ENCODE assay signal across 18 cellular contexts in genomic region chr4:158891256-158891655, GRCh38.
DNase-seq lines count a peak whose midpoint lies in the region; ATAC-seq and TF ChIP-seq lines count a peak whose summit lies in the region.
"Had no signal": no experiment of that assay in that cellular context is flagged by ENCODE, and none has a peak within 500 bp of the region (broad histone marks: within the 10 kb centered on the region; RNA-seq: fewer than 3 reads in every experiment).

No MANE protein-coding gene starts in this region.

- peak overlapping the region; percentile 55 for H3K27ac ChIP-seq in VCaP
- peak overlapping the region in 1 of 3 donors; percentile 17 for H3K27ac ChIP-seq in right lobe of liver
- H3K27ac ChIP-seq: BLaER1, C4-2B, GM23248 had no signal

- DNase-seq in left lobe of liver (ENCODE audit: low spot score) (no peak), right lobe of liver (no peak), ACHN (no peak), posterior vena cava (ENCODE audit: low spot score) (no peak), NCI-H1092 (lab: John Stamatoyannopoulos, UW) (no peak)
- DNase-seq: CD4-positive, CD25-positive, alpha-beta regulatory T cell; CD8-positive, alpha-beta T cell; DMS153; DND-41; GDM1; GM23248; H7; HCEC 1CT had no signal

- WGBS in right lobe of liver (ENCODE audit: insufficient coverage, low coverage, low lambda C conversion rate, missing lambda C conversion rate): 32% methylated on average over 3 of the region's 3 CpGs

- peaks cover 0 to 8% (median 1%) of the 10 kb centered on the region in 4 donors for H3K36me3 ChIP-seq in right lobe of liver

- intact Hi-C loops in right lobe of liver (cut with DNase I): no loop called here
- intact Hi-C loops in posterior vena cava (cut with DNase I): loop anchor here in 1 of 2 donors (10.0 kb wide), 1 partner anchor 124 kb away; no protein-coding TSS in a partner anchor

- no peak overlapping the region for H3K4me3 ChIP-seq in right lobe of liver
- H3K4me3 ChIP-seq: BLaER1, GM12878, GM23248 had no signal

- no peaks in the 10 kb centered on the region for H3K27me3 ChIP-seq in right lobe of liver
- H3K27me3 ChIP-seq: BLaER1 had no signal

- H3K4me1 ChIP-seq in right lobe of liver: peaks cover 0 to 17% (median 9%) of the 10 kb centered on the region in 4 donors
- H3K4me1 ChIP-seq: BLaER1 had no signal

- in situ Hi-C loops in ACHN (cut with HindIII; ENCODE audit: low pct_ligation_motif_present, low pct_unique_long_range_greater_than_20kb, low sequenced_read_pairs): no loop called here

- ATAC-seq in left lobe of liver (peak; percentile 83), right lobe of liver (peak; percentile 71 to 85 (median 84))
- ATAC-seq: CD8-positive, alpha-beta T cell; GM12878 had no signal

- TF ChIP-seq CTCF in VCaP (conservative IDR thresholded peaks at IDR 0.05): no peak
- TF ChIP-seq CTCF in right lobe of liver (IDR thresholded peaks at IDR 0.05): no peak

- no peaks in the 10 kb centered on the region for H3K9me3 ChIP-seq in right lobe of liver
- H3K9me3 ChIP-seq: BLaER1, Caco-2 had no signal

- no peak for TF ChIP-seq POLR2A in right lobe of liver (IDR thresholded peaks at IDR 0.05)
